In the genomic region with DNA sequence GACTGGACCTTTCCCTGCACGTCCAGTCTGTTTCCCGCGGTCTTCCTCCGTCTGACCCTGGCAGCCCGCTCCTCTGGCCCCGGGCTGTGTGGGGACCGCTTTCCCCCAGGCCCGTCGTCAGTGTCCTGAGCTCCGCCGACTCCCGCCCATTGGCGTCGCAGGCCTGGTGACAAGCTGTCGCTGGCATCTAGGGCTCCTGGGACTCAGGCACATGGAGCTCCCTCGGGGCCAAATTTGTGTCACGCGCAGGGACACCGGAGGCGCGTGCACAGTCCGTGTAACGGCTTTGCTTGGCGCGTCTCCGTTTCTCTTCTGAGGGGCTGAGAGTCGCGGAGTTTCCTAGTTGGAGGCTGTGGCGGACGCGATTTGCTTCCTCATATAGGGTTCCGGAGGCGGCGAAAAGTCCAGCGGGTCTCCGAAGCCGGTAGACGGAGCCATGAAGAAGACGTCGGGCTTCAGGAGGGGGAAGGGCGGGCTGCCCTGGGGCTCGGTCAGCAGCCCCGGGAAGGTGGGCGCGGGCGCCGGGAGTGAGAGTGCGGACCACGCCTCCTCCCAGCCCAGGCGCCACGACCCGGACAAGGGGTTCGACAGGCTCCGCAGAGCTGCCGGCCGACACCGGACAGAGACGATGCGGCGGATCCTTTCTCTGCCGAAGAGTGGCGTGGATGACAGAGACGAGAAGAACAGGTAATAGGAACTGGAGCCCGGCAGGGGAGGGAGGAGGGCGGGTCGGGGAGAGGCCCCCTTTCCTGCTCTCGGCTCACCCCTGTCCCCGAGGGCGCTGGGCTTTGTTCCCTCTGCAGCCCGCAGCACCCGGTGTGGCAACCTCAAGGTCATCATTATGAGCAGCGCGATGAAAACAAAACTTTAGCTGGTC, we compare ENCODE assay signal across 8 cellular contexts. TPM values are rescaled to one million over a fixed set of nuclear protein-coding genes. Genes with fewer than 3 reads are reported as not detected.
DNase-seq lines count a peak whose midpoint lies in the region; ATAC-seq and TF ChIP-seq lines count a peak whose summit lies in the region.
"Not testable (repeated sequence)": the region's sequence is repeated elsewhere in the genome, so short reads cannot be mapped to it uniquely, and the experiment has no call there.

No MANE protein-coding gene starts in this region.

- not testable (repeated sequence) for BruUV-seq in PC-3 (replicated peaks; lab: Mats Ljungman, UMichigan)

- not testable (repeated sequence) for H3K27me3 ChIP-seq in GM06990 (replicated peaks; ENCODE audit: control insufficient read depth, insufficient read depth, low read length)
- H3K27me3 ChIP-seq in PC-3 (ENCODE audit: low read length) (peaks cover 12% of the 10 kb centered on the region; the same call in 1 of the 2 replicates), osteoblast (ENCODE audit: insufficient read depth, low read length) (peaks cover 22% of the 10 kb centered on the region), transverse colon (peaks cover 63% of the 10 kb centered on the region)

- TF ChIP-seq POLR2A in transverse colon (IDR thresholded peaks at IDR 0.05), result not testable (repeated sequence)

- H3K4me1 ChIP-seq in PC-3 (ENCODE audit: insufficient read depth, low read length); osteoblast (ENCODE audit: insufficient read depth, low read length): not testable (repeated sequence)
- H3K4me1 ChIP-seq in transverse colon, result peaks cover 0 to 11% (median 4%) of the 10 kb centered on the region in 4 donors

- not testable (repeated sequence) for H3K27ac ChIP-seq in PC-3 (ENCODE audit: low read length); osteoblast (ENCODE audit: low read depth, low read length); transverse colon

- H3K9me3 Mint-ChIP-seq in activated T-helper 17 cell treated with anti-CD3 and anti-CD28 coated beads, Interleukin-2, amount 50 U/mL, for 72 hours; endothelial cell (ENCODE audit: unreplicated experiment); immature natural killer cell: not testable (repeated sequence)

- TF ChIP-seq CTCF in GM06990 (IDR thresholded peaks at IDR 0.05; ENCODE audit: insufficient read depth, low read length, poor library complexity, severe bottlenecking); PC-3 (conservative IDR thresholded peaks at IDR 0.05; ENCODE audit: low read depth, low read length); endothelial cell (IDR thresholded peaks at IDR 0.05; ENCODE audit: unreplicated experiment); osteoblast (IDR thresholded peaks at IDR 0.05; ENCODE audit: extremely low read depth, low read depth, low read length); transverse colon (IDR thresholded peaks at IDR 0.05): not testable (repeated sequence)

- DNase-seq in GM06990 (ENCODE audit: extremely low read depth, insufficient read length); PC-3; osteoblast (ENCODE audit: insufficient read length, low spot score, missing footprints): not testable (repeated sequence)
- DNase-seq in endothelial cell (ENCODE audit: low spot score) (peak; percentile 41), immature natural killer cell (peak; percentile 7 to 24 (median 11)), transverse colon (peak; percentile 12)

- H3K9me2 ChIP-seq in PC-3 (replicated peaks; ENCODE audit: low read length), result not testable (repeated sequence)

- peaks cover 28% of the 10 kb centered on the region for H3K27me3 Mint-ChIP-seq in activated T-helper 17 cell treated with anti-CD3 and anti-CD28 coated beads, Interleukin-2, amount 50 U/mL, for 72 hours
- H3K27me3 Mint-ChIP-seq in endothelial cell (ENCODE audit: unreplicated experiment), result not testable (repeated sequence)
- peaks cover 9 to 25% (median 18%) of the 10 kb centered on the region in 3 donors for H3K27me3 Mint-ChIP-seq in immature natural killer cell (ENCODE audit: low read depth in 3 of 3)

- peak overlapping the region; percentile 80 for H3K4me3 Mint-ChIP-seq in activated T-helper 17 cell treated with anti-CD3 and anti-CD28 coated beads, Interleukin-2, amount 50 U/mL, for 72 hours
- H3K4me3 Mint-ChIP-seq in endothelial cell (ENCODE audit: unreplicated experiment), result peak overlapping the region; percentile 89
- peak overlapping the region; percentile 79 to 92 (median 87) for H3K4me3 Mint-ChIP-seq in immature natural killer cell

- H3K27ac Mint-ChIP-seq in activated T-helper 17 cell treated with anti-CD3 and anti-CD28 coated beads, Interleukin-2, amount 50 U/mL, for 72 hours; endothelial cell (ENCODE audit: unreplicated experiment); immature natural killer cell: not testable (repeated sequence)

- H3K79me2 ChIP-seq in PC-3 (ENCODE audit: low read length); osteoblast (ENCODE audit: insufficient read depth, low read length): not testable (repeated sequence)

- H3K36me3 ChIP-seq in GM06990 (ENCODE audit: control insufficient read depth, insufficient read depth, low read length); PC-3 (ENCODE audit: low read depth, low read length); osteoblast (ENCODE audit: insufficient read depth, low read length); transverse colon: not testable (repeated sequence)

- not testable (repeated sequence) for H3K9ac ChIP-seq in PC-3 (ENCODE audit: low read length)

- TF ChIP-seq EP300 in transverse colon (IDR thresholded peaks at IDR 0.05; ENCODE audit: low read depth), result not testable (repeated sequence)

- CTCF ChIA-PET in PC-3 (lab: Charles Lee), result not testable (repeated sequence)

- in situ Hi-C loops in transverse colon (cut with MboI; ENCODE audit: low pct_ligation_motif_present in 1 of 4, low pct_unique_long_range_greater_than_20kb in 1 of 4, low sequenced_read_pairs in 3 of 4), result not testable (repeated sequence)

- ATAC-seq in HG03095 (IDR thresholded peaks at IDR 0.05; ENCODE audit: unreplicated experiment), result peak; percentile 44
- not testable (repeated sequence) for ATAC-seq in PC-3
- ATAC-seq in activated T-helper 17 cell treated with anti-CD3 and anti-CD28 coated beads, Interleukin-2, amount 50 U/mL, for 72 hours (replicated peaks), result peak; percentile 43

- not testable (repeated sequence) for H2AFZ ChIP-seq in PC-3 (ENCODE audit: low read length)
- peak overlapping the region; percentile 72 for H2AFZ ChIP-seq in osteoblast (ENCODE audit: low read length)

- not testable (repeated sequence) for H4K20me1 ChIP-seq in PC-3 (ENCODE audit: low read length); osteoblast (ENCODE audit: insufficient read depth, low read length)

- H3K9me3 ChIP-seq in PC-3 (ENCODE audit: low read length); osteoblast (ENCODE audit: low read depth, low read length); transverse colon: not testable (repeated sequence)

- not testable (repeated sequence) for H3K4me1 Mint-ChIP-seq in activated T-helper 17 cell treated with anti-CD3 and anti-CD28 coated beads, Interleukin-2, amount 50 U/mL, for 72 hours; endothelial cell (ENCODE audit: unreplicated experiment)
- H3K4me1 Mint-ChIP-seq in immature natural killer cell, result peaks cover 8 to 16% of the 10 kb centered on the region in 2 donors

- not testable (repeated sequence) for H3F3A ChIP-seq in PC-3 (ENCODE audit: low read length, unreplicated experiment)

- 18% methylated on average over 34 of the region's 73 CpGs; no CpG with 5 or more reads in 1 of the 2 donors for WGBS in transverse colon (ENCODE audit: low coverage in 1 of 2), 2 donors

- peak overlapping the region; percentile 27 for H3K4me3 ChIP-seq in GM06990 (replicated peaks; ENCODE audit: low read depth, low read length)
- not testable (repeated sequence) for H3K4me3 ChIP-seq in PC-3 (ENCODE audit: low read length)
- H3K4me3 ChIP-seq in osteoblast (ENCODE audit: insufficient read depth, low read length), result peak overlapping the region; percentile 58
- H3K4me3 ChIP-seq in transverse colon, result peak overlapping the region; percentile 8 to 57 (median 22)

- H3K4me2 ChIP-seq in PC-3 (ENCODE audit: low read length), result peak overlapping the region; percentile 39; the same call in 1 of the 2 replicates
- peak overlapping the region; percentile 67 for H3K4me2 ChIP-seq in osteoblast (ENCODE audit: insufficient read depth, low read length)

- POLR2A ChIA-PET in PC-3 (lab: Charles Lee; ENCODE audit: unreplicated experiment), result not testable (repeated sequence)

- not testable (repeated sequence) for H3K36me3 Mint-ChIP-seq in activated T-helper 17 cell treated with anti-CD3 and anti-CD28 coated beads, Interleukin-2, amount 50 U/mL, for 72 hours (ENCODE audit: low read depth); endothelial cell (ENCODE audit: low read depth, unreplicated experiment); immature natural killer cell

- intact Hi-C loops in PC-3 (cut with micrococcal nuclease); transverse colon (cut with DNase I; ENCODE audit: low total_unique reads): not testable (repeated sequence)

RNA-seq across cellular contexts. Expression of a gene that starts 29.1 kb away (rescaled TPM):
- total RNA-seq in PC-3 (2014; rRNA removed) (50.4 and 54.4 TPM in 2 replicates), endothelial cell (ENCODE audit: unreplicated experiment) (31.8 TPM), osteoblast (63.0 and 64.5 TPM in 2 replicates), transverse colon (100 to 1,000 TPM; 120 to 176 (median 147) TPM)
- 10 to 100 TPM; 38.1 to 50.0 TPM for total RNA-seq in activated T-helper 17 cell treated with anti-CD3 and anti-CD28 coated beads, Interleukin-2, amount 50 U/mL, for 72 hours
- 10 to 100 TPM; 50.0 to 73.8 (median 54.5) TPM for polyA plus RNA-seq in immature natural killer cell
